24 cellular contexts compared by ENCODE assay signal in genomic region chr15:99359760-99360159, GRCh38.
"Had no signal": no experiment of that assay in that cellular context is flagged by ENCODE, and none has a peak within 500 bp of the region (broad histone marks: within the 10 kb centered on the region; RNA-seq: fewer than 3 reads in every experiment).

No MANE protein-coding gene starts in this region.

- H3K9me3 Mint-ChIP-seq: activated CD8-positive, alpha-beta T cell treated with anti-CD3 and anti-CD28 coated beads for 36 hours; activated naive CD8-positive, alpha-beta T cell treated with anti-CD3 and anti-CD28 coated beads for 36 hours; activated T-helper 17 cell treated with anti-CD3 and anti-CD28 coated beads, Interleukin-2, amount 50 U/mL, for 72 hours; central memory CD8-positive, alpha-beta T cell; natural killer cell had no signal

- H3K9me3 ChIP-seq: breast epithelium, esophagus muscularis mucosa, left lung, spleen, upper lobe of left lung had no signal

- H3K4me1 ChIP-seq: breast epithelium, esophagus muscularis mucosa, left lung, upper lobe of left lung had no signal

- H3K27ac Mint-ChIP-seq: activated CD4-positive, alpha-beta T cell treated with anti-CD3 and anti-CD28 coated beads, Interleukin-2, amount 10 ng/mL, durations not matched to agents 7 days and 5 days; activated CD8-positive, alpha-beta T cell treated with anti-CD3 and anti-CD28 coated beads for 36 hours; activated naive CD8-positive, alpha-beta T cell treated with anti-CD3 and anti-CD28 coated beads for 36 hours; activated T-helper 17 cell treated with anti-CD3 and anti-CD28 coated beads, Interleukin-2, amount 50 U/mL, for 72 hours; natural killer cell; progenitor cell of endocrine pancreas; T-helper 17 cell had no signal

- H3K27ac ChIP-seq: breast epithelium, dorsolateral prefrontal cortex, esophagus muscularis mucosa, left lung, spleen, upper lobe of left lung, VCaP had no signal

- H3K36me3 ChIP-seq: breast epithelium, esophagus muscularis mucosa, left lung had no signal

- H3K27me3 Mint-ChIP-seq: activated CD4-positive, alpha-beta T cell treated with anti-CD3 and anti-CD28 coated beads, Interleukin-2, amount 10 ng/mL, durations not matched to agents 7 days and 5 days; activated CD8-positive, alpha-beta T cell treated with anti-CD3 and anti-CD28 coated beads for 36 hours; activated naive CD8-positive, alpha-beta T cell treated with anti-CD3 and anti-CD28 coated beads for 36 hours; activated T-helper 17 cell treated with anti-CD3 and anti-CD28 coated beads, Interleukin-2, amount 50 U/mL, for 72 hours; central memory CD8-positive, alpha-beta T cell; progenitor cell of endocrine pancreas; T-helper 17 cell had no signal

- ATAC-seq: activated CD8-positive, alpha-beta T cell treated with anti-CD3 and anti-CD28 coated beads for 36 hours; activated T-helper 17 cell treated with anti-CD3 and anti-CD28 coated beads, Interleukin-2, amount 50 U/mL, for 72 hours; left lung; natural killer cell; stimulated activated naive CD8-positive, alpha-beta T cell treated with anti-CD3 and anti-CD28 coated beads, Interleukin-15, Interleukin-2, amounts not matched to agents 100 U/mL and 50 U/mL, for 24 hours; T-helper 17 cell had no signal

- DNase-seq: activated CD4-positive, alpha-beta T cell treated with anti-CD3 and anti-CD28 coated beads, Interleukin-2, amount 10 ng/mL, durations not matched to agents 7 days and 5 days; activated CD4-positive, CD25-positive, alpha-beta regulatory T cell treated with anti-CD3 and anti-CD28 coated beads, Interleukin-2, amount 50 U/mL, for 72 hours; activated CD8-positive, alpha-beta T cell treated with anti-CD3 and anti-CD28 coated beads for 36 hours; activated naive CD4-positive, alpha-beta T cell; activated naive CD8-positive, alpha-beta T cell treated with anti-CD3 and anti-CD28 coated beads for 36 hours; dorsolateral prefrontal cortex; glutamatergic neuron; hippocampal formation; kidney glomerular epithelial cell; left lung; natural killer cell; retina; spleen; stimulated activated CD4-positive, alpha-beta T cell treated with anti-CD3 and anti-CD28 coated beads, Interleukin-4, amount 100 ng/mL, for 24 hours; stimulated activated naive CD8-positive, alpha-beta T cell treated with anti-CD3 and anti-CD28 coated beads, Interleukin-15, Interleukin-2, amounts not matched to agents 100 U/mL and 50 U/mL, for 24 hours; T-helper 17 cell; upper lobe of left lung had no signal

- H3K4me3 ChIP-seq: breast epithelium, dorsolateral prefrontal cortex, esophagus muscularis mucosa, left lung, lung, spleen, upper lobe of left lung had no signal

- H3K27me3 ChIP-seq: breast epithelium, dorsolateral prefrontal cortex, esophagus muscularis mucosa, left lung, spleen, upper lobe of left lung had no signal

- H3K4me3 Mint-ChIP-seq: activated CD4-positive, alpha-beta T cell treated with anti-CD3 and anti-CD28 coated beads, Interleukin-2, amount 10 ng/mL, durations not matched to agents 7 days and 5 days; activated CD8-positive, alpha-beta T cell treated with anti-CD3 and anti-CD28 coated beads for 36 hours; activated naive CD8-positive, alpha-beta T cell treated with anti-CD3 and anti-CD28 coated beads for 36 hours; activated T-helper 17 cell treated with anti-CD3 and anti-CD28 coated beads, Interleukin-2, amount 50 U/mL, for 72 hours; central memory CD8-positive, alpha-beta T cell; natural killer cell; T-helper 17 cell had no signal

- H3K4me1 Mint-ChIP-seq: activated T-helper 17 cell treated with anti-CD3 and anti-CD28 coated beads, Interleukin-2, amount 50 U/mL, for 72 hours; central memory CD8-positive, alpha-beta T cell had no signal
